19 cellular contexts compared by ENCODE assay signal in genomic region chr4:89247951-89248350, GRCh38.
"Had no signal": no experiment of that assay in that cellular context is flagged by ENCODE, and none has a peak within 500 bp of the region (broad histone marks: within the 10 kb centered on the region; RNA-seq: fewer than 3 reads in every experiment).

No MANE protein-coding gene starts in this region.

- DNase-seq: activated CD4-positive, alpha-beta T cell treated with anti-CD3 and anti-CD28 coated beads, Interleukin-2, amount 50 U/mL, for 48 hours; activated CD4-positive, CD25-positive, alpha-beta regulatory T cell treated with anti-CD3 and anti-CD28 coated beads, Interleukin-2, amount 50 U/mL, for 72 hours; activated effector memory CD4-positive, alpha-beta T cell treated with anti-CD3 and anti-CD28 coated beads, Interleukin-2, amount 50 U/mL, for 16 hours; amygdala; cerebellar nuclear complex; effector memory CD8-positive, alpha-beta T cell; heart left ventricle; left cardiac atrium; spleen; stomach; testis; upper lobe of right lung had no signal

- FAIRE-seq: frontal cortex had no signal

- H3K27ac ChIP-seq: heart left ventricle, spleen, stomach, testis, upper lobe of right lung had no signal

- H3K27me3 ChIP-seq: heart left ventricle, spleen, stomach, testis, upper lobe of right lung had no signal

- H3K4me3 Mint-ChIP-seq: activated naive CD8-positive, alpha-beta T cell; brain; dendritic cell treated with granulocyte-macrophage colony-stimulating factor and Interleukin-4, amounts not matched to agents 40 ng/mL and 50 ng/mL, for 4 days; neural crest cell had no signal

- H3K27ac Mint-ChIP-seq: activated naive CD8-positive, alpha-beta T cell; brain; dendritic cell treated with granulocyte-macrophage colony-stimulating factor and Interleukin-4, amounts not matched to agents 40 ng/mL and 50 ng/mL, for 4 days had no signal

- ATAC-seq: effector memory CD8-positive, alpha-beta T cell; left cardiac atrium; sciatic nerve; upper lobe of right lung had no signal

- H3K27me3 Mint-ChIP-seq: activated naive CD8-positive, alpha-beta T cell; brain; dendritic cell treated with granulocyte-macrophage colony-stimulating factor and Interleukin-4, amounts not matched to agents 40 ng/mL and 50 ng/mL, for 4 days; effector memory CD8-positive, alpha-beta T cell had no signal

- H3K4me3 ChIP-seq: heart left ventricle, lung, spleen, stomach, testis, upper lobe of right lung had no signal

- H3K9me3 Mint-ChIP-seq: dendritic cell treated with granulocyte-macrophage colony-stimulating factor and Interleukin-4, amounts not matched to agents 40 ng/mL and 50 ng/mL, for 4 days; effector memory CD8-positive, alpha-beta T cell; neural crest cell had no signal

- H3K36me3 ChIP-seq: upper lobe of right lung had no signal

- H3K9me3 ChIP-seq: heart left ventricle, spleen, stomach, testis, upper lobe of right lung had no signal
